In genomic region chr10:104304927-104305326, GRCh38 we compare ENCODE assay signal across 13 cellular contexts. TPM values are rescaled to one million over a fixed set of nuclear protein-coding genes. Genes with fewer than 3 reads are reported as not detected.
A peak's percentile ranks its signal among the peaks of the same experiment; 100 is the strongest.
DNase-seq lines count a peak whose midpoint lies in the region; ATAC-seq and TF ChIP-seq lines count a peak whose summit lies in the region.
"Had no signal": no experiment of that assay in that cellular context is flagged by ENCODE, and none has a peak within 500 bp of the region (broad histone marks: within the 10 kb centered on the region; RNA-seq: fewer than 3 reads in every experiment).

No MANE protein-coding gene starts in this region.

- peaks cover 73% of the 10 kb centered on the region for H3K4me1 Mint-ChIP-seq in HFFc6 (ENCODE audit: low read depth)

- H3K27me3 Mint-ChIP-seq in HFFc6 (ENCODE audit: insufficient read depth): peaks cover 6% of the 10 kb centered on the region; the same call in 1 of the 2 replicates
- H3K27me3 Mint-ChIP-seq: activated T-cell treated with anti-CD3 and anti-CD28 coated beads, Interleukin-2, amount 50 U/mL, for 24 hours; stimulated activated naive CD8-positive, alpha-beta T cell treated with anti-CD3 and anti-CD28 coated beads, Interleukin-15, Interleukin-2, amounts not matched to agents 100 ng/mL and 50 ng/mL, for 24 hours had no signal

- intact Hi-C loops in left ventricle myocardium inferior (cut with micrococcal nuclease): loop anchor here (5.0 kb wide), 2 partner anchors 32 to 47 kb away; partner anchors contain the start of genes CFAP58 and ITPRIP
- intact Hi-C loops in sciatic nerve (cut with DNase I): loop anchor here (5.0 kb wide), 1 partner anchor 42 kb away; no protein-coding TSS in a partner anchor
- intact Hi-C loops in aorta (cut with DNase I): loop anchor here (1.0 to 10.0 kb wide), 2 partner anchors 45 to 140 kb away; no protein-coding TSS in a partner anchor

- H3K36me3 ChIP-seq in left ventricle myocardium inferior: peaks cover 6% of the 10 kb centered on the region
- peaks cover 36% of the 10 kb centered on the region for H3K36me3 ChIP-seq in neutrophil
- H3K36me3 ChIP-seq in aorta (ENCODE audit: control insufficient read depth in 1 of 2, insufficient read depth in 2 of 2, low read length in 1 of 2): no peaks in the 10 kb centered on the region
- H3K36me3 ChIP-seq: prostate gland had no signal

- no peaks in the 10 kb centered on the region for H3K9me3 ChIP-seq in left ventricle myocardium inferior (replicated peaks)
- no peaks in the 10 kb centered on the region for H3K9me3 ChIP-seq in neutrophil
- H3K9me3 ChIP-seq in aorta (ENCODE audit: control insufficient read depth, low read length): no peaks in the 10 kb centered on the region
- H3K9me3 ChIP-seq: prostate gland had no signal

- H3K4me1 ChIP-seq in left ventricle myocardium inferior (peaks cover 100% of the 10 kb centered on the region), neutrophil (ENCODE audit: control insufficient read depth in 1 of 2, insufficient read depth in 1 of 2, low read depth in 1 of 2, low read length in 1 of 2) (peaks cover 43 to 68% of the 10 kb centered on the region in 2 experiments), aorta (ENCODE audit: control insufficient read depth in 1 of 2, insufficient read depth in 2 of 2, low read length in 2 of 2) (peaks cover 0 to 4% of the 10 kb centered on the region in 2 donors)

- H3K27ac Mint-ChIP-seq in HFFc6: 0 out of 2 replicates have a peak overlapping the region, but pooled peaks have one; percentile 5
- H3K27ac Mint-ChIP-seq: activated naive CD8-positive, alpha-beta T cell treated with anti-CD3 and anti-CD28 coated beads, Interleukin-2, amount 50 U/mL, for 24 hours; activated T-cell treated with anti-CD3 and anti-CD28 coated beads, Interleukin-2, amount 50 U/mL, for 24 hours had no signal

- no peak for ATAC-seq in sciatic nerve
- no peak for ATAC-seq in GM18502 (IDR thresholded peaks at IDR 0.05; ENCODE audit: poor library complexity, unreplicated experiment)
- ATAC-seq in aorta (ENCODE audit: low FRiP score): no peak

- H3K4me3 Mint-ChIP-seq in HFFc6: no peak overlapping the region

- DNase-seq in HFFc6 (no peak), left ventricle myocardium inferior (no peak), NCI-H187 treated with DMSO at 0.1 percent for 48 hours (lab: John Stamatoyannopoulos, UW) (no peak), sciatic nerve (ENCODE audit: low spot score) (no peak), aorta (no peak)

- no peak for TF ChIP-seq CTCF in HFFc6 (IDR thresholded peaks at IDR 0.05)
- no peak for TF ChIP-seq CTCF in left ventricle myocardium inferior (IDR thresholded peaks at IDR 0.05; ENCODE audit: borderline replicate concordance)
- no peak for TF ChIP-seq CTCF in neutrophil (IDR thresholded peaks at IDR 0.05)

- H3K27ac ChIP-seq in cingulate gyrus (ENCODE audit: low read depth, low read length): peak overlapping the region; percentile 42
- peak overlapping the region; percentile 94 for H3K27ac ChIP-seq in left ventricle myocardium inferior (replicated peaks)
- H3K27ac ChIP-seq in neutrophil: peak overlapping the region; percentile 72
- H3K27ac ChIP-seq in aorta (ENCODE audit: low read depth in 1 of 2, low read length in 2 of 2): no peak overlapping the region

- peak overlapping the region; percentile 22 for H3K4me3 ChIP-seq in left ventricle myocardium inferior
- no peak overlapping the region for H3K4me3 ChIP-seq in neutrophil (ENCODE audit: low read depth in 1 of 2, low read length in 1 of 2)
- H3K4me3 ChIP-seq in aorta (ENCODE audit: low read length in 2 of 2): no peak overlapping the region
- H3K4me3 ChIP-seq: prostate gland had no signal

- 55 to 57% methylated on average over 8 of the region's 8 CpGs for WGBS in aorta, 2 donors

- peaks cover 25% of the 10 kb centered on the region for H3K9me3 Mint-ChIP-seq in HFFc6
- H3K9me3 Mint-ChIP-seq: CD8-positive, alpha-beta T cell had no signal

- H3K27me3 ChIP-seq in left ventricle myocardium inferior (ENCODE audit: low read depth) (no peaks in the 10 kb centered on the region), neutrophil (no peaks in the 10 kb centered on the region), aorta (ENCODE audit: control insufficient read depth in 1 of 2, insufficient read depth in 2 of 2, low read length in 1 of 2) (no peaks in the 10 kb centered on the region)

- H3K36me3 Mint-ChIP-seq in HFFc6 (ENCODE audit: low read depth): peaks cover 48% of the 10 kb centered on the region

RNA-seq across cellular contexts. Expression of gene ITPRIP, which starts 33.3 kb away (rescaled TPM):
- total RNA-seq in HFFc6 (2021; fragmentation: NEBNext Ultra II Directional; extraction: Animal tissue kit (Norgen Biotek cat#: 25700)): 10 to 100 TPM; 23.9 to 34.7 (median 29.7) TPM
- total RNA-seq in left ventricle myocardium inferior: 35.4 TPM
- 24.7 TPM for total RNA-seq in sciatic nerve
- total RNA-seq in aorta: 10 to 100 TPM; 22.3 to 51.4 TPM
- polyA plus RNA-seq in aorta: 10 to 100 TPM in 1 of 2 donors, 1 to 10 TPM in 1; 4.3 to 15.5 TPM

RNA-seq across cellular contexts. Expression of gene GSTO2, which starts 35.9 kb away (rescaled TPM):
- total RNA-seq in HFFc6 (2021; fragmentation: NEBNext Ultra II Directional; extraction: Animal tissue kit (Norgen Biotek cat#: 25700)): 10 to 100 TPM in 4 of 6 experiments, 1 to 10 TPM in 2; 2.5 to 15.0 (median 12.3) TPM
- 0.80 TPM for total RNA-seq in left ventricle myocardium inferior
- 2.1 TPM for total RNA-seq in sciatic nerve
- 1 to 10 TPM; 1.7 to 3.5 TPM for total RNA-seq in aorta
- 1 to 10 TPM; 3.5 to 4.3 TPM for polyA plus RNA-seq in aorta

RNA-seq across cellular contexts. Expression of gene CFAP58, which starts 48.7 kb away (rescaled TPM):
- 1 to 10 TPM in 1 of 6 experiments, under 1 TPM in 5; 0.35 to 1.1 (median 0.41) TPM for total RNA-seq in HFFc6 (2021; fragmentation: NEBNext Ultra II Directional; extraction: Animal tissue kit (Norgen Biotek cat#: 25700))
- total RNA-seq in left ventricle myocardium inferior (3.5 TPM), sciatic nerve (0.67 TPM), aorta (1 to 10 TPM; 1.1 to 1.3 TPM)
- polyA plus RNA-seq in aorta: under 1 TPM; 0.38 to 0.67 TPM
- total RNA-seq: CD8-positive, alpha-beta T cell had no signal

RNA-seq across cellular contexts. Expression of gene GSTO1, which starts 50.2 kb away (rescaled TPM):
- 100 to 1,000 TPM; 213 to 242 (median 224) TPM for total RNA-seq in HFFc6 (2021; fragmentation: NEBNext Ultra II Directional; extraction: Animal tissue kit (Norgen Biotek cat#: 25700))
- total RNA-seq in left ventricle myocardium inferior (189 TPM), sciatic nerve (55.7 TPM), aorta (10 to 100 TPM; 84.1 to 95.9 TPM)
- 100 to 1,000 TPM; 125 to 235 TPM for polyA plus RNA-seq in aorta

Comparison
In these comparisons a context has a peak if more than half of its experiments do, and no peak if none do; other contexts are left out.
1. H3K27ac ChIP-seq: peak in cingulate gyrus (single experiment), left ventricle myocardium inferior (single experiment) and neutrophil (single experiment); none in aorta (0 of 2).